1 cellular context compared by ENCODE assay signal in the genomic region with DNA sequence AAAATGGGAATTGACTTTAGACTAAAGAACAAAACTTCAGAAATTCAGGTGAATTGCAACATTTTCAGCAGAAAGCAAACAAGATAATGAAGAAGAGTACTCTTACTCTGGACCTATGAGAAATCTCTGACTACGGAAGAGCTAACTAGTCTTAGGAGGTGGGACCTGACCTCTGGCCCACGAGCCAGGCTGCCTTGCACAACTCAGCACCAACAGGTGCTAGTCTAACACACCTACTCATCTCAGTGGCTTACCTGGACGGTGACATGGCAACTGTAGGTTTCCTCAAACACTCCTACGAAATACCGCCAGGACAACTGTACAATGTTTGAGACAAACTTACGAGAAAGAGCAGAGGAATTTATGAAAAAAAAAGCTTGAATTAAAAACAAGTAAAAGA.
TF ChIP-seq lines count a peak whose summit lies in the region.

No MANE protein-coding gene starts in this region.

TF ChIP-seq in HCT116, 20 proteins besides CTCF, POLR2A, EP300 and RAD21 (continued from another document):
- TF ChIP-seq, protein P1, sequence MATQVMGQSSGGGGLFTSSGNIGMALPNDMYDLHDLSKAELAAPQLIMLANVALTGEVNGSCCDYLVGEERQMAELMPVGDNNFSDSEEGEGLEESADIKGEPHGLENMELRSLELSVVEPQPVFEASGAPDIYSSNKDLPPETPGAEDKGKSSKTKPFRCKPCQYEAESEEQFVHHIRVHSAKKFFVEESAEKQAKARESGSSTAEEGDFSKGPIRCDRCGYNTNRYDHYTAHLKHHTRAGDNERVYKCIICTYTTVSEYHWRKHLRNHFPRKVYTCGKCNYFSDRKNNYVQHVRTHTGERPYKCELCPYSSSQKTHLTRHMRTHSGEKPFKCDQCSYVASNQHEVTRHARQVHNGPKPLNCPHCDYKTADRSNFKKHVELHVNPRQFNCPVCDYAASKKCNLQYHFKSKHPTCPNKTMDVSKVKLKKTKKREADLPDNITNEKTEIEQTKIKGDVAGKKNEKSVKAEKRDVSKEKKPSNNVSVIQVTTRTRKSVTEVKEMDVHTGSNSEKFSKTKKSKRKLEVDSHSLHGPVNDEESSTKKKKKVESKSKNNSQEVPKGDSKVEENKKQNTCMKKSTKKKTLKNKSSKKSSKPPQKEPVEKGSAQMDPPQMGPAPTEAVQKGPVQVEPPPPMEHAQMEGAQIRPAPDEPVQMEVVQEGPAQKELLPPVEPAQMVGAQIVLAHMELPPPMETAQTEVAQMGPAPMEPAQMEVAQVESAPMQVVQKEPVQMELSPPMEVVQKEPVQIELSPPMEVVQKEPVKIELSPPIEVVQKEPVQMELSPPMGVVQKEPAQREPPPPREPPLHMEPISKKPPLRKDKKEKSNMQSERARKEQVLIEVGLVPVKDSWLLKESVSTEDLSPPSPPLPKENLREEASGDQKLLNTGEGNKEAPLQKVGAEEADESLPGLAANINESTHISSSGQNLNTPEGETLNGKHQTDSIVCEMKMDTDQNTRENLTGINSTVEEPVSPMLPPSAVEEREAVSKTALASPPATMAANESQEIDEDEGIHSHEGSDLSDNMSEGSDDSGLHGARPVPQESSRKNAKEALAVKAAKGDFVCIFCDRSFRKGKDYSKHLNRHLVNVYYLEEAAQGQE (IDR thresholded peaks at IDR 0.05; ENCODE audit: low read depth): no peak
- TF ChIP-seq CEBPB (IDR thresholded peaks at IDR 0.05; ENCODE audit: low read depth) (no peak), SRF (IDR thresholded peaks at IDR 0.05; ENCODE audit: low read depth) (no peak), ZFX (IDR thresholded peaks at IDR 0.05) (no peak), SP1 (IDR thresholded peaks at IDR 0.05; ENCODE audit: low read depth) (no peak), EZH2 (IDR thresholded peaks at IDR 0.05) (no peak), TCF7L2 (IDR thresholded peaks at IDR 0.05; ENCODE audit: borderline replicate concordance, extremely low read depth, insufficient read depth, insufficient read length) (no peak), CBX3 (IDR thresholded peaks at IDR 0.05; ENCODE audit: low read depth) (no peak)
